In genomic region chr12:43147893-43148292, GRCh38 we compare ENCODE assay signal across 19 cellular contexts.
"Had no signal": no experiment of that assay in that cellular context is flagged by ENCODE, and none has a peak within 500 bp of the region (broad histone marks: within the 10 kb centered on the region; RNA-seq: fewer than 3 reads in every experiment).

No MANE protein-coding gene starts in this region.

- DNase-seq: activated CD4-positive, alpha-beta T cell treated with anti-CD3 and anti-CD28 coated beads, Interleukin-2, amount 50 U/mL, for 48 hours; activated CD4-positive, CD25-positive, alpha-beta regulatory T cell treated with anti-CD3 and anti-CD28 coated beads, Interleukin-2, amount 50 U/mL, for 72 hours; activated gamma-delta T cell; activated T-cell treated with anti-CD3 and anti-CD28 coated beads, Interleukin-2, amount 50 U/mL, for 48 hours; aorta; glutamatergic neuron; immature natural killer cell; left cardiac atrium; natural killer cell; occipital lobe; right lobe of liver; stimulated activated CD4-positive, alpha-beta T cell treated with anti-CD3 and anti-CD28 coated beads, Interleukin-4, amount 100 ng/mL, for 1 hour; stimulated activated CD8-positive, alpha-beta memory T cell treated with anti-CD3 and anti-CD28 coated beads, Interleukin-4, amount 100 ng/mL, for 48 hours; stimulated activated naive CD8-positive, alpha-beta T cell treated with anti-CD3 and anti-CD28 coated beads, Interleukin-15, amount 100 ng/mL, for 72 hours; testis; upper lobe of right lung had no signal

- H3K36me3 ChIP-seq: cardiac muscle cell, prostate gland, right lobe of liver, upper lobe of right lung had no signal

- H3K4me1 ChIP-seq: prostate gland, right lobe of liver, testis, upper lobe of right lung had no signal

- ATAC-seq: left cardiac atrium; natural killer cell; right lobe of liver; stimulated activated naive CD8-positive, alpha-beta T cell treated with anti-CD3 and anti-CD28 coated beads, Interleukin-15, amount 100 ng/mL, for 72 hours; upper lobe of right lung had no signal

- H3K27ac ChIP-seq: cardiac muscle cell, prostate gland, right lobe of liver, testis, upper lobe of right lung had no signal

- H3K27me3 ChIP-seq: cardiac muscle cell, right lobe of liver, testis, upper lobe of right lung had no signal

- H3K4me3 ChIP-seq: cardiac muscle cell, lung, prostate gland, right lobe of liver, testis, upper lobe of right lung had no signal

- H3K9me3 ChIP-seq: prostate gland, right lobe of liver, testis, upper lobe of right lung had no signal
